1 cellular context compared by ENCODE assay signal in the genomic region with DNA sequence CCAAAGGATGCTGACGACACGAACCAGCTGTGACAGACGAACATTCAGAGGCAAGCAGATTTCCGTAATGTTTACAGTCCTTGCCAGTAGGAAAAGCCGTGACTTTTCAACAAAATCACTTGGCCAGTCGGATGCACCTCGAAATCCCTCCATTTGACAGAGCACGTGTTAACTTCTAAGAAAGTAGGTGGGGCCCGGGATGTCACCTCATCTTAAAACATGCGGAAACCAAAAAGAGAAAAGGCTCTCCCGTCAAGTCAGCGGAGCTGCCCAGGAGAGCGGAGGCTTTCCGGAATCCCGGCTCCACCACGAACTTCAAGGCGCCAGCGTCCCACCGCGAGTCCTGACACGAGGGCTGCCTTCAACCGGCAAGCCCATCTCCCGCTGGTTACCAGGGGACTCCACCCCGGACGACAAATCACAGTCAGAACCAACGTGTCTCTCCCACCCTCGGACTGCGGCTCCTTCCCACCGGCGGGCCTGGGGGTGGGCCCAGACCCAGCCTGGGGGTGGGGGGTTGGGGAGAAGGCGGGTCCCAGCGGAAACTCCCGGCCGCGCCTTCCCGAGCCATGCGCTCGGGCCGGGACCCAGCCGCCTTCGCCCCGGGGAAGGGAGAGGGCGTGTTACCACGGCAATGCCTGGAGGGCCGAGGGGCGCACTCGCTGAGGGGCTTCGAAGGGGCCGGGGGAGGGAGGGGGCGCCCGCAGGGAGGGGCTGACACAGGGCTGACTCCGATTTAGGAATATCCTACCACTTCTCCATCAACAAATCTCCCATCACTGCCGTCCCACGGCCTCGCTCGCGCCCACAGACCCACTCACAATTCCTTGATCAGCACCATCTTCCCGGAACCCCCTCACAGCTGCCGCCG.
TF ChIP-seq lines count a peak whose summit lies in the region.

No MANE protein-coding gene starts in this region.

TF ChIP-seq in K562, 482 proteins besides CTCF, POLR2A, EP300 and RAD21 (continued from another document and continues in another):
- TF ChIP-seq SOX6 (IDR thresholded peaks at IDR 0.05) (no peak), MNT (conservative IDR thresholded peaks at IDR 0.05) (peak; percentile 85 to 93), MXI1 (IDR thresholded peaks at IDR 0.05; ENCODE audit: low read depth, low read length) (peak; percentile 52; the same call in 1 of the 2 replicates), ELF2 (CRISPR knock-in tag; IDR thresholded peaks at IDR 0.05) (no peak), ZBTB5 (IDR thresholded peaks at IDR 0.05) (no peak), FOXJ2 (tag; IDR thresholded peaks at IDR 0.05) (no peak), NFYB (IDR thresholded peaks at IDR 0.05; ENCODE audit: extremely low read depth, insufficient read length) (no peak), SRSF1 (IDR thresholded peaks at IDR 0.05; ENCODE audit: low read depth, low read length) (no peak), MCM3 (IDR thresholded peaks at IDR 0.05) (no peak), NFE2L1 (tag; IDR thresholded peaks at IDR 0.05; ENCODE audit: borderline replicate concordance, low read depth) (no peak), THRAP3 (IDR thresholded peaks at IDR 0.05; ENCODE audit: borderline replicate concordance) (no peak), SPI1 (IDR thresholded peaks at IDR 0.05; ENCODE audit: borderline replicate concordance, low read depth, low read length) (no peak), LEF1 (IDR thresholded peaks at IDR 0.05) (no peak), ZNF589 (CRISPR knock-in tag; IDR thresholded peaks at IDR 0.05; ENCODE audit: low read depth) (no peak), HDAC2 (IDR thresholded peaks at IDR 0.05) (peak; percentile 57; the same call in 1 of the 2 replicates), ZNF263 (CRISPR knock-in tag; IDR thresholded peaks at IDR 0.05; ENCODE audit: borderline replicate concordance) (no peak), ZKSCAN3 (CRISPR knock-in tag; IDR thresholded peaks at IDR 0.05) (no peak), SAP30 (IDR thresholded peaks at IDR 0.05; ENCODE audit: borderline replicate concordance, insufficient read depth, low read depth, low read length, poor library complexity, severe bottlenecking) (peak; percentile 71), ZSCAN29 (IDR thresholded peaks at IDR 0.05) (no peak), KDM5B (IDR thresholded peaks at IDR 0.05; ENCODE audit: insufficient replicate concordance, low read depth, low read length) (peak; percentile 32), HOMEZ (CRISPR knock-in tag; IDR thresholded peaks at IDR 0.05) (no peak), MAX (CRISPR knock-in tag; IDR thresholded peaks at IDR 0.05) (peak; percentile 60), ZNF436 (CRISPR knock-in tag; IDR thresholded peaks at IDR 0.05) (no peak), ZNF165 (CRISPR knock-in tag; IDR thresholded peaks at IDR 0.05; ENCODE audit: borderline replicate concordance) (no peak), ARID3B (CRISPR knock-in tag; IDR thresholded peaks at IDR 0.05; ENCODE audit: borderline replicate concordance) (no peak), PRMT5 (CRISPR knock-in tag; IDR thresholded peaks at IDR 0.05) (no peak), FOXM1 (IDR thresholded peaks at IDR 0.05; ENCODE audit: low read depth) (no peak), FOXM1 (CRISPR knock-in tag; IDR thresholded peaks at IDR 0.05; ENCODE audit: low read depth) (no peak), GABPB1 (CRISPR knock-in tag; IDR thresholded peaks at IDR 0.05) (no peak), ZNF717 (CRISPR knock-in tag; IDR thresholded peaks at IDR 0.05) (no peak), MLLT1 (IDR thresholded peaks at IDR 0.05) (no peak), ZFPM2 (CRISPR knock-in tag; IDR thresholded peaks at IDR 0.05) (no peak), TAF9B (IDR thresholded peaks at IDR 0.05; ENCODE audit: partially characterized antibody) (peak; percentile 12), IRF1 (CRISPR knock-in tag; IDR thresholded peaks at IDR 0.05; ENCODE audit: borderline replicate concordance) (no peak), MYC (IDR thresholded peaks at IDR 0.05; ENCODE audit: low read depth, low read length) (peak; percentile 47; the same call in 1 of the 2 replicates), MYC (CRISPR knock-in tag; IDR thresholded peaks at IDR 0.05; ENCODE audit: borderline replicate concordance, low read depth) (no peak), RB1 (IDR thresholded peaks at IDR 0.05; ENCODE audit: low read depth) (no peak), FIP1L1 (IDR thresholded peaks at IDR 0.05; ENCODE audit: low read depth, low read length, poor library complexity, severe bottlenecking) (no peak), RBBP5 (IDR thresholded peaks at IDR 0.05; ENCODE audit: borderline replicate concordance, insufficient read depth, low read length, poor library complexity, severe bottlenecking) (peak; percentile 67), POLR2G (IDR thresholded peaks at IDR 0.05; ENCODE audit: low read depth, low read length) (no peak), PHF8 (IDR thresholded peaks at IDR 0.05; ENCODE audit: borderline replicate concordance, low read length) (peak; percentile 59; the same call in 1 of the 2 replicates)
- TF ChIP-seq, protein P1, sequence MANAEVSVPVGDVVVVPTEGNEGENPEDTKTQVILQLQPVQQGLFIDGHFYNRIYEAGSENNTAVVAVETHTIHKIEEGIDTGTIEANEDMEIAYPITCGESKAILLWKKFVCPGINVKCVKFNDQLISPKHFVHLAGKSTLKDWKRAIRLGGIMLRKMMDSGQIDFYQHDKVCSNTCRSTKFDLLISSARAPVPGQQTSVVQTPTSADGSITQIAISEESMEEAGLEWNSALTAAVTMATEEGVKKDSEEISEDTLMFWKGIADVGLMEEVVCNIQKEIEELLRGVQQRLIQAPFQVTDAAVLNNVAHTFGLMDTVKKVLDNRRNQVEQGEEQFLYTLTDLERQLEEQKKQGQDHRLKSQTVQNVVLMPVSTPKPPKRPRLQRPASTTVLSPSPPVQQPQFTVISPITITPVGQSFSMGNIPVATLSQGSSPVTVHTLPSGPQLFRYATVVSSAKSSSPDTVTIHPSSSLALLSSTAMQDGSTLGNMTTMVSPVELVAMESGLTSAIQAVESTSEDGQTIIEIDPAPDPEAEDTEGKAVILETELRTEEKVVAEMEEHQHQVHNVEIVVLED (CRISPR knock-in tag; IDR thresholded peaks at IDR 0.05): no peak
- TF ChIP-seq, protein P2, sequence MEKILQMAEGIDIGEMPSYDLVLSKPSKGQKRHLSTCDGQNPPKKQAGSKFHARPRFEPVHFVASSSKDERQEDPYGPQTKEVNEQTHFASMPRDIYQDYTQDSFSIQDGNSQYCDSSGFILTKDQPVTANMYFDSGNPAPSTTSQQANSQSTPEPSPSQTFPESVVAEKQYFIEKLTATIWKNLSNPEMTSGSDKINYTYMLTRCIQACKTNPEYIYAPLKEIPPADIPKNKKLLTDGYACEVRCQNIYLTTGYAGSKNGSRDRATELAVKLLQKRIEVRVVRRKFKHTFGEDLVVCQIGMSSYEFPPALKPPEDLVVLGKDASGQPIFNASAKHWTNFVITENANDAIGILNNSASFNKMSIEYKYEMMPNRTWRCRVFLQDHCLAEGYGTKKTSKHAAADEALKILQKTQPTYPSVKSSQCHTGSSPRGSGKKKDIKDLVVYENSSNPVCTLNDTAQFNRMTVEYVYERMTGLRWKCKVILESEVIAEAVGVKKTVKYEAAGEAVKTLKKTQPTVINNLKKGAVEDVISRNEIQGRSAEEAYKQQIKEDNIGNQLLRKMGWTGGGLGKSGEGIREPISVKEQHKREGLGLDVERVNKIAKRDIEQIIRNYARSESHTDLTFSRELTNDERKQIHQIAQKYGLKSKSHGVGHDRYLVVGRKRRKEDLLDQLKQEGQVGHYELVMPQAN (IDR thresholded peaks at IDR 0.05; ENCODE audit: borderline replicate concordance): peak; percentile 90
- TF ChIP-seq, protein P3, sequence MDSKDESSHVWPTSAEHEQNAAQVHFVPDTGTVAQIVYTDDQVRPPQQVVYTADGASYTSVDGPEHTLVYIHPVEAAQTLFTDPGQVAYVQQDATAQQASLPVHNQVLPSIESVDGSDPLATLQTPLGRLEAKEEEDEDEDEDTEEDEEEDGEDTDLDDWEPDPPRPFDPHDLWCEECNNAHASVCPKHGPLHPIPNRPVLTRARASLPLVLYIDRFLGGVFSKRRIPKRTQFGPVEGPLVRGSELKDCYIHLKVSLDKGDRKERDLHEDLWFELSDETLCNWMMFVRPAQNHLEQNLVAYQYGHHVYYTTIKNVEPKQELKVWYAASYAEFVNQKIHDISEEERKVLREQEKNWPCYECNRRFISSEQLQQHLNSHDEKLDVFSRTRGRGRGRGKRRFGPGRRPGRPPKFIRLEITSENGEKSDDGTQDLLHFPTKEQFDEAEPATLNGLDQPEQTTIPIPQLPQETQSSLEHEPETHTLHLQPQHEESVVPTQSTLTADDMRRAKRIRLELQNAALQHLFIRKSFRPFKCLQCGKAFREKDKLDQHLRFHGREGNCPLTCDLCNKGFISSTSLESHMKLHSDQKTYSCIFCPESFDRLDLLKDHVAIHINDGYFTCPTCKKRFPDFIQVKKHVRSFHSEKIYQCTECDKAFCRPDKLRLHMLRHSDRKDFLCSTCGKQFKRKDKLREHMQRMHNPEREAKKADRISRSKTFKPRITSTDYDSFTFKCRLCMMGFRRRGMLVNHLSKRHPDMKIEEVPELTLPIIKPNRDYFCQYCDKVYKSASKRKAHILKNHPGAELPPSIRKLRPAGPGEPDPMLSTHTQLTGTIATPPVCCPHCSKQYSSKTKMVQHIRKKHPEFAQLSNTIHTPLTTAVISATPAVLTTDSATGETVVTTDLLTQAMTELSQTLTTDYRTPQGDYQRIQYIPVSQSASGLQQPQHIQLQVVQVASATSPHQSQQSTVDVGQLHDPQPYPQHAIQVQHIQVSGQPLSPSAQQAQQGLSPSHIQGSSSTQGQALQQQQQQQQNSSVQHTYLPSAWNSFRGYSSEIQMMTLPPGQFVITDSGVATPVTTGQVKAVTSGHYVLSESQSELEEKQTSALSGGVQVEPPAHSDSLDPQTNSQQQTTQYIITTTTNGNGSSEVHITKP (IDR thresholded peaks at IDR 0.05; ENCODE audit: partially characterized antibody): peak; percentile 64
